ENCODE assay signal across 8 cellular contexts in genomic region chr18:79964330-79965118, GRCh38. TPM values are rescaled to one million over a fixed set of nuclear protein-coding genes. Genes with fewer than 3 reads are reported as not detected.
DNase-seq lines count a peak whose midpoint lies in the region; ATAC-seq, FAIRE-seq and TF ChIP-seq lines count a peak whose summit lies in the region.

Gene HSBP1L1 (plus strand): TSS chr18:79964643. CDS start chr18:79964736, 93 bp downstream.

- H3K4me3 ChIP-seq in A549 = peak within 1 kb of the TSS; percentile 63
- H3K4me3 ChIP-seq in upper lobe of right lung = peak within 1 kb of the TSS; percentile 63

- TF ChIP-seq POLR2A in A549 (IDR thresholded peaks at IDR 0.05; ENCODE audit: low read length) (peak; percentile 26; the same call in 1 of the 2 replicates), GM18505 (IDR thresholded peaks at IDR 0.05; ENCODE audit: borderline replicate concordance, extremely low read depth, insufficient read depth, insufficient read length) (peak; percentile 39)

- H3K9me3 Mint-ChIP-seq in activated T-helper 17 cell treated with anti-CD3 and anti-CD28 coated beads, Interleukin-2, amount 50 U/mL, for 72 hours = no peaks in the 10 kb centered on the region
- H3K9me3 Mint-ChIP-seq in natural killer cell treated with Interleukin-12 subunit alpha and Interleukin-12 subunit beta and Interleukin-15 and Interleukin-18, amount 100 ng/mL, for 72 hours = no peaks in the 10 kb centered on the region

- no peak for TF ChIP-seq EP300 in A549 (IDR thresholded peaks at IDR 0.05)

- intact Hi-C loops in upper lobe of right lung (cut with DNase I) = no loop called here

- H3K4me3 Mint-ChIP-seq in activated T-helper 17 cell treated with anti-CD3 and anti-CD28 coated beads, Interleukin-2, amount 50 U/mL, for 72 hours = peak within 1 kb of the TSS; percentile 76
- H3K4me3 Mint-ChIP-seq in natural killer cell treated with Interleukin-12 subunit alpha and Interleukin-12 subunit beta and Interleukin-15 and Interleukin-18, amount 100 ng/mL, for 72 hours = peak within 1 kb of the TSS; percentile 79

- POLR2A ChIA-PET in A549 (lab: Yijun Ruan, JAX) = interaction anchor here (1.4 kb wide), 1 partner anchor 13 kb away, joined by 3 read pairs; the partner anchor contains the start of gene SLC66A2

- TF ChIP-seq CTCF in A549 (IDR thresholded peaks at IDR 0.05) (peak; percentile 14; the same call in 1 of the 3 replicates), upper lobe of right lung (IDR thresholded peaks at IDR 0.05) (peak; percentile 44)

- H3K27me3 Mint-ChIP-seq in activated T-helper 17 cell treated with anti-CD3 and anti-CD28 coated beads, Interleukin-2, amount 50 U/mL, for 72 hours = peaks cover 3% of the 10 kb centered on the region
- H3K27me3 Mint-ChIP-seq in natural killer cell treated with Interleukin-12 subunit alpha and Interleukin-12 subunit beta and Interleukin-15 and Interleukin-18, amount 100 ng/mL, for 72 hours = peaks cover 0 to 10% of the 10 kb centered on the region in 2 donors

- peaks cover 10% of the 10 kb centered on the region for H3K4me1 Mint-ChIP-seq in activated T-helper 17 cell treated with anti-CD3 and anti-CD28 coated beads, Interleukin-2, amount 50 U/mL, for 72 hours
- H3K4me1 Mint-ChIP-seq in natural killer cell treated with Interleukin-12 subunit alpha and Interleukin-12 subunit beta and Interleukin-15 and Interleukin-18, amount 100 ng/mL, for 72 hours (ENCODE audit: low read depth in 2 of 2) = peaks cover 24 to 26% of the 10 kb centered on the region in 2 donors

- no CpG with 5 or more reads among the region's 73 CpGs for WGBS in A549 (ENCODE audit: missing lambda C conversion rate)

- H3K4me1 ChIP-seq in A549 = peaks cover 7% of the 10 kb centered on the region
- H3K4me1 ChIP-seq in upper lobe of right lung = peaks cover 26% of the 10 kb centered on the region

- no peaks in the 10 kb centered on the region for H3K36me3 Mint-ChIP-seq in activated T-helper 17 cell treated with anti-CD3 and anti-CD28 coated beads, Interleukin-2, amount 50 U/mL, for 72 hours (ENCODE audit: low read depth)
- no peaks in the 10 kb centered on the region for H3K36me3 Mint-ChIP-seq in natural killer cell treated with Interleukin-12 subunit alpha and Interleukin-12 subunit beta and Interleukin-15 and Interleukin-18, amount 100 ng/mL, for 72 hours

- TF ChIP-seq RAD21 in A549 (conservative IDR thresholded peaks at IDR 0.05 in 1 of 2, IDR thresholded peaks at IDR 0.05 in 1 of 2) = no peak; a peak in 1 of 5 replicates

- no peaks in the 10 kb centered on the region for H3K27me3 ChIP-seq in upper lobe of right lung

- DNase-seq in A549 (ENCODE audit: low read depth in 1 of 2, low spot score in 1 of 2) = peak; percentile 57 to 58
- DNase-seq in NCI-H774 (lab: John Stamatoyannopoulos, UW) = peak; percentile 15
- DNase-seq in fibroblast of gingiva (ENCODE audit: low read depth) = peak; percentile 41
- peak; percentile 65 for DNase-seq in natural killer cell treated with Interleukin-12 subunit alpha and Interleukin-12 subunit beta and Interleukin-15 and Interleukin-18, amount 100 ng/mL, for 72 hours (ENCODE audit: low spot score)
- DNase-seq in upper lobe of right lung = peak; percentile 93

- peak within 1 kb of the TSS; percentile 93 for H3K4me2 ChIP-seq in A549

- H3K27ac ChIP-seq in A549 = peak within 1 kb of the TSS; percentile 84 to 99
- H3K27ac ChIP-seq in upper lobe of right lung = peak within 1 kb of the TSS; percentile 85

- ATAC-seq in A549 (peak; percentile 90 to 94), GM18505 (IDR thresholded peaks at IDR 0.05; ENCODE audit: unreplicated experiment) (peak; percentile 64), HG02938 (IDR thresholded peaks at IDR 0.05; ENCODE audit: unreplicated experiment) (peak; percentile 43), upper lobe of right lung (peak; percentile 89)
- peak; percentile 56 for ATAC-seq in activated T-helper 17 cell treated with anti-CD3 and anti-CD28 coated beads, Interleukin-2, amount 50 U/mL, for 72 hours (replicated peaks)
- peak; percentile 48 to 82 for ATAC-seq in natural killer cell treated with Interleukin-12 subunit alpha and Interleukin-12 subunit beta and Interleukin-15 and Interleukin-18, amount 100 ng/mL, for 72 hours

- CTCF ChIA-PET in A549 (lab: Yijun Ruan, JAX) = no interaction called here

- FAIRE-seq in A549 (lab: Jason Lieb, UNC) = no peak

- H3K9me3 ChIP-seq in A549 = no peaks in the 10 kb centered on the region
- H3K9me3 ChIP-seq in upper lobe of right lung = no peaks in the 10 kb centered on the region

- peaks cover 10% of the 10 kb centered on the region for H3K36me3 ChIP-seq in upper lobe of right lung

- peak within 1 kb of the TSS; percentile 75 for H3K27ac Mint-ChIP-seq in activated T-helper 17 cell treated with anti-CD3 and anti-CD28 coated beads, Interleukin-2, amount 50 U/mL, for 72 hours
- peak within 1 kb of the TSS; percentile 34 to 50 for H3K27ac Mint-ChIP-seq in natural killer cell treated with Interleukin-12 subunit alpha and Interleukin-12 subunit beta and Interleukin-15 and Interleukin-18, amount 100 ng/mL, for 72 hours

TF ChIP-seq in A549, 52 proteins besides CTCF, POLR2A, EP300 and RAD21:
- no peak for TF ChIP-seq HOXA7 (CRISPR knock-in tag; IDR thresholded peaks at IDR 0.05)

RNA-seq across cellular contexts. Expression of gene HSBP1L1, which starts in this region (rescaled TPM):
- polyA plus RNA-seq in A549 (2011; rRNA removed) (16.1 and 19.1 TPM in 2 replicates), A549 (2017; fragmentation: RNase III; extraction: RNeasy Plus Mini Kit Qiagen cat#74134 plus additional on column Dnase treatment) (17.7 to 21.3 TPM (median 21.2 TPM) in 3 replicates)
- 10.4 and 10.7 TPM in 2 replicates for polyA plus RNA-seq in A549 (2012; cell fraction: cytosol; rRNA removed)
- polyA plus RNA-seq in A549 (2012; cell fraction: nucleus; rRNA removed) = 7.6 and 14.7 TPM in 2 replicates
- 2.3 and 3.7 TPM in 2 replicates for polyA minus RNA-seq in A549 (2011; rRNA and poly(A)+ RNA removed)
- total RNA-seq in activated T-helper 17 cell treated with anti-CD3 and anti-CD28 coated beads, Interleukin-2, amount 50 U/mL, for 72 hours = 1 to 10 TPM; 2.7 to 9.2 TPM
- total RNA-seq in natural killer cell treated with Interleukin-12 subunit alpha and Interleukin-12 subunit beta and Interleukin-15 and Interleukin-18, amount 100 ng/mL, for 72 hours = 1 to 10 TPM; 1.2 to 6.2 TPM
- total RNA-seq in upper lobe of right lung = 48.7 TPM

Comparison
In these comparisons a context has a peak if more than half of its experiments do, and no peak if none do; other contexts are left out.
1. Peak in every context shown above with its lines: DNase-seq, ATAC-seq, H3K4me3 ChIP-seq and H3K27ac ChIP-seq.
2. DNase-seq: peak in every context shown above with its lines; median percentile 93 in upper lobe of right lung; 65 in natural killer cell treated with Interleukin-12 subunit alpha and Interleukin-12 subunit beta and Interleukin-15 and Interleukin-18, amount 100 ng/mL, for 72 hours; 58 in A549; 41 in fibroblast of gingiva; 15 in NCI-H774.